In the genomic region with DNA sequence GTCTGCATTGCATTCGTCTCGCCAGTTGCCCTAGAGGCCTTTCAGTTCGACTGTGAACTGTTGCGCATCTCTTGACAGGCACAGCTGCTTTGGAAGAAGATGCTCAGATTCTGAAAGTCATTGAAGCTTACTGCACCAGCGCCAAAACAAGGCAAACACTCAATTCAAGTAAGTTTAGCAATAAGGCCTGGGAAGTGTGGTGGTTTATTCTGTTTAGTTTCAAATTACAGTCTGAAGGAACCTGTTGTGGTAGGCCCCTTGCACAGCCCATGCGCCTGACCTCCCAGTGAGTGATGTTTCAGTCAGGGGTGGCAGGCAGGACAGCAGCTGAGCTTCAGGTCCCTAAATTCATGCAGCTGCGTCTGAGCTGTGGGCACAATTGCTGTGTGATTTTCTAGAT, we compare ENCODE assay signal across 21 cellular contexts. TPM values are rescaled to one million over a fixed set of nuclear protein-coding genes. Genes with fewer than 3 reads are reported as not detected.
DNase-seq lines count a peak whose midpoint lies in the region; ATAC-seq and TF ChIP-seq lines count a peak whose summit lies in the region.
"Had no signal": no experiment of that assay in that cellular context is flagged by ENCODE, and none has a peak within 500 bp of the region (broad histone marks: within the 10 kb centered on the region; RNA-seq: fewer than 3 reads in every experiment).

No MANE protein-coding gene starts in this region.

- H3K4me3 ChIP-seq in osteoblast (ENCODE audit: insufficient read depth, low read length), result no peak overlapping the region
- H3K4me3 ChIP-seq: BLaER1 treated with 17β-estradiol and CSF1 and Interleukin-3, amounts not matched to agents 10 nM and 100 nM; HAP-1; K562 had no signal

- H3K9me3 ChIP-seq in osteoblast (ENCODE audit: low read depth, low read length), result no peaks in the 10 kb centered on the region
- H3K9me3 ChIP-seq: BLaER1 treated with 17β-estradiol and CSF1 and Interleukin-3, amounts not matched to agents 10 nM and 100 nM; HAP-1 had no signal

- H3K4me2 ChIP-seq in osteoblast (ENCODE audit: insufficient read depth, low read length), result no peak overlapping the region
- H3K4me2 ChIP-seq: BLaER1 treated with 17β-estradiol and CSF1 and Interleukin-3, amounts not matched to agents 10 nM and 100 nM had no signal

- H3K36me3 ChIP-seq in osteoblast (ENCODE audit: insufficient read depth, low read length), result peaks cover 67% of the 10 kb centered on the region

- H3K4me3 Mint-ChIP-seq in activated T-cell treated with anti-CD3 and anti-CD28 coated beads, Interleukin-2, amount 50 U/mL, for 72 hours, result no peak overlapping the region
- H3K4me3 Mint-ChIP-seq: B cell; CD8-positive, alpha-beta T cell had no signal

- peaks cover 7 to 23% of the 10 kb centered on the region in 2 donors for H3K36me3 Mint-ChIP-seq in activated T-cell treated with anti-CD3 and anti-CD28 coated beads, Interleukin-2, amount 50 U/mL, for 72 hours (ENCODE audit: insufficient read depth in 2 of 2)

- no peak overlapping the region for H2AFZ ChIP-seq in osteoblast (ENCODE audit: low read length)

- no peaks in the 10 kb centered on the region for H4K20me1 ChIP-seq in osteoblast (ENCODE audit: insufficient read depth, low read length)

- no peaks in the 10 kb centered on the region for H3K27me3 ChIP-seq in osteoblast (ENCODE audit: insufficient read depth, low read length)
- H3K27me3 ChIP-seq: BLaER1 treated with 17β-estradiol and CSF1 and Interleukin-3, amounts not matched to agents 10 nM and 100 nM had no signal

- no peak for ATAC-seq in activated T-cell treated with anti-CD3 and anti-CD28 coated beads, Interleukin-2, amount 50 U/mL, for 72 hours (replicated peaks in 1 of 2)
- ATAC-seq in GM18861 (IDR thresholded peaks at IDR 0.05; ENCODE audit: unreplicated experiment), result no peak
- ATAC-seq: CD8-positive, alpha-beta T cell; K562 had no signal

- no peaks in the 10 kb centered on the region for H3K4me1 Mint-ChIP-seq in activated T-cell treated with anti-CD3 and anti-CD28 coated beads, Interleukin-2, amount 50 U/mL, for 72 hours (ENCODE audit: low read depth)
- H3K4me1 Mint-ChIP-seq: B cell had no signal

- H3K27ac ChIP-seq in osteoblast (ENCODE audit: low read depth, low read length), result no peak overlapping the region
- H3K27ac ChIP-seq: 22Rv1; BLaER1 treated with 17β-estradiol and CSF1 and Interleukin-3, amounts not matched to agents 10 nM and 100 nM; HL-60 had no signal

- no peak overlapping the region for H3K27ac Mint-ChIP-seq in activated T-cell treated with anti-CD3 and anti-CD28 coated beads, Interleukin-2, amount 50 U/mL, for 72 hours
- H3K27ac Mint-ChIP-seq: B cell; CD8-positive, alpha-beta T cell had no signal

- no peak for TF ChIP-seq CTCF in osteoblast (IDR thresholded peaks at IDR 0.05; ENCODE audit: extremely low read depth, low read depth, low read length)

- no peaks in the 10 kb centered on the region for H3K9me3 Mint-ChIP-seq in activated T-cell treated with anti-CD3 and anti-CD28 coated beads, Interleukin-2, amount 50 U/mL, for 72 hours
- H3K9me3 Mint-ChIP-seq: CD8-positive, alpha-beta T cell had no signal

- DNase-seq in NCI-H2107 treated with DMSO at 0.1 percent for 48 hours (lab: John Stamatoyannopoulos, UW; ENCODE audit: unreplicated experiment), result peak; percentile 45
- no peak for DNase-seq in NCI-H2107 (lab: John Stamatoyannopoulos, UW)
- DNase-seq in DMS79 (lab: John Stamatoyannopoulos, UW), result peak; percentile 64
- DNase-seq in MV-4-11 (lab: John Stamatoyannopoulos, UW), result peak; percentile 28
- peak; percentile 69 for DNase-seq in myocyte (ENCODE audit: low read depth)
- no peak for DNase-seq in activated T-cell treated with anti-CD3 and anti-CD28 coated beads, Interleukin-2, amount 50 U/mL, for 72 hours
- no peak for DNase-seq in osteoblast (ENCODE audit: insufficient read length, low spot score, missing footprints)
- DNase-seq: CD8-positive, alpha-beta T cell; DMS 273 treated with DMSO at 0.1 percent for 48 hours; DMS53; GDM1; IMR-90 had no signal

- no peaks in the 10 kb centered on the region for H3K4me1 ChIP-seq in osteoblast (ENCODE audit: insufficient read depth, low read length)
- H3K4me1 ChIP-seq: HAP-1 had no signal

- peaks cover 2% of the 10 kb centered on the region for H3K79me2 ChIP-seq in osteoblast (ENCODE audit: insufficient read depth, low read length)

- H3K27me3 Mint-ChIP-seq in activated T-cell treated with anti-CD3 and anti-CD28 coated beads, Interleukin-2, amount 50 U/mL, for 72 hours (ENCODE audit: low read depth), result no peaks in the 10 kb centered on the region
- H3K27me3 Mint-ChIP-seq: B cell had no signal

RNA-seq across cellular contexts. Expression of gene TEX29, which starts 32.2 kb away (rescaled TPM):
- not detected in 2 replicates for total RNA-seq in myocyte
- 0.19 TPM for polyA plus RNA-seq in myocyte (2012)
- total RNA-seq in activated T-cell treated with anti-CD3 and anti-CD28 coated beads, Interleukin-2, amount 50 U/mL, for 72 hours, result 1 to 10 TPM; 1.1 to 1.5 TPM
- total RNA-seq in osteoblast, result 0.36 TPM in 1 of 2 replicates, not detected in the other
- total RNA-seq: Daoy, H1, IMR-90, K562 had no signal

Comparison
In these comparisons a context has a peak if more than half of its experiments do, and no peak if none do; other contexts are left out.
1. DNase-seq: peak in NCI-H2107 treated with DMSO at 0.1 percent for 48 hours (single experiment), DMS79 (single experiment), MV-4-11 (single experiment) and myocyte (single experiment); none in NCI-H2107 (single experiment), activated T-cell treated with anti-CD3 and anti-CD28 coated beads, Interleukin-2, amount 50 U/mL, for 72 hours (0 of 2) and osteoblast (single experiment).